In genomic region chr2:151291224-151291623, GRCh38 we compare ENCODE assay signal across 28 cellular contexts. TPM values are rescaled to one million over a fixed set of nuclear protein-coding genes. Genes with fewer than 3 reads are reported as not detected.
DNase-seq lines count a peak whose midpoint lies in the region; ATAC-seq lines count a peak whose summit lies in the region.
"Had no signal": no experiment of that assay in that cellular context is flagged by ENCODE, and none has a peak within 500 bp of the region (broad histone marks: within the 10 kb centered on the region; RNA-seq: fewer than 3 reads in every experiment).

No MANE protein-coding gene starts in this region.

- H3K36me3 Mint-ChIP-seq in activated CD4-positive, alpha-beta memory T cell treated with anti-CD3 and anti-CD28 coated beads, Interleukin-2, amount 10 ng/mL, durations not matched to agents 7 days and 5 days (ENCODE audit: low read depth), result peaks cover 21% of the 10 kb centered on the region
- H3K36me3 Mint-ChIP-seq in activated CD4-positive, alpha-beta memory T cell treated with anti-CD3 and anti-CD28 coated beads for 36 hours, result peaks cover 8% of the 10 kb centered on the region
- peaks cover 4 to 18% of the 10 kb centered on the region in 2 donors for H3K36me3 Mint-ChIP-seq in CD4-positive, alpha-beta memory T cell
- H3K36me3 Mint-ChIP-seq in T-cell, result peaks cover 5% of the 10 kb centered on the region
- H3K36me3 Mint-ChIP-seq in naive thymus-derived CD8-positive, alpha-beta T cell, result no peaks in the 10 kb centered on the region

- no peaks in the 10 kb centered on the region for H3K27me3 Mint-ChIP-seq in activated CD4-positive, alpha-beta memory T cell treated with anti-CD3 and anti-CD28 coated beads, Interleukin-2, amount 10 ng/mL, durations not matched to agents 7 days and 5 days
- peaks cover 1% of the 10 kb centered on the region for H3K27me3 Mint-ChIP-seq in activated CD4-positive, alpha-beta memory T cell treated with anti-CD3 and anti-CD28 coated beads for 36 hours
- no peaks in the 10 kb centered on the region for H3K27me3 Mint-ChIP-seq in CD4-positive, alpha-beta memory T cell
- no peaks in the 10 kb centered on the region for H3K27me3 Mint-ChIP-seq in T-cell
- no peaks in the 10 kb centered on the region for H3K27me3 Mint-ChIP-seq in naive thymus-derived CD8-positive, alpha-beta T cell

- peaks cover 33% of the 10 kb centered on the region for H3K4me1 Mint-ChIP-seq in activated CD4-positive, alpha-beta memory T cell treated with anti-CD3 and anti-CD28 coated beads, Interleukin-2, amount 10 ng/mL, durations not matched to agents 7 days and 5 days
- H3K4me1 Mint-ChIP-seq in activated CD4-positive, alpha-beta memory T cell treated with anti-CD3 and anti-CD28 coated beads for 36 hours (ENCODE audit: low read depth), result peaks cover 29% of the 10 kb centered on the region
- H3K4me1 Mint-ChIP-seq in CD4-positive, alpha-beta memory T cell, result peaks cover 22 to 47% (median 36%) of the 10 kb centered on the region in 4 donors
- peaks cover 37 to 44% (median 43%) of the 10 kb centered on the region in 3 donors for H3K4me1 Mint-ChIP-seq in T-cell
- peaks cover 17 to 34% (median 31%) of the 10 kb centered on the region in 4 donors for H3K4me1 Mint-ChIP-seq in naive thymus-derived CD8-positive, alpha-beta T cell

- H3K9me3 Mint-ChIP-seq in activated CD4-positive, alpha-beta memory T cell treated with anti-CD3 and anti-CD28 coated beads, Interleukin-2, amount 10 ng/mL, durations not matched to agents 7 days and 5 days, result peaks cover 2% of the 10 kb centered on the region
- H3K9me3 Mint-ChIP-seq in activated CD4-positive, alpha-beta memory T cell treated with anti-CD3 and anti-CD28 coated beads for 36 hours, result no peaks in the 10 kb centered on the region
- peaks cover 0 to 5% (median 0%) of the 10 kb centered on the region in 8 donors for H3K9me3 Mint-ChIP-seq in CD4-positive, alpha-beta memory T cell
- no peaks in the 10 kb centered on the region for H3K9me3 Mint-ChIP-seq in T-cell
- H3K9me3 Mint-ChIP-seq in naive thymus-derived CD8-positive, alpha-beta T cell, result no peaks in the 10 kb centered on the region
- H3K9me3 Mint-ChIP-seq: activated naive CD4-positive, alpha-beta T cell treated with anti-CD3 and anti-CD28 coated beads, Interleukin-2, amount 50 U/mL, for 72 hours; activated T-cell treated with anti-CD3 and anti-CD28 coated beads, Interleukin-2, amount 50 U/mL, for 72 hours had no signal

- H3K27ac Mint-ChIP-seq in activated CD4-positive, alpha-beta memory T cell treated with anti-CD3 and anti-CD28 coated beads, Interleukin-2, amount 10 ng/mL, durations not matched to agents 7 days and 5 days, result peak overlapping the region; percentile 93
- H3K27ac Mint-ChIP-seq in activated CD4-positive, alpha-beta memory T cell treated with anti-CD3 and anti-CD28 coated beads for 36 hours, result no peak overlapping the region
- H3K27ac Mint-ChIP-seq in CD4-positive, alpha-beta memory T cell, result peak overlapping the region; percentile 66 to 99 (median 97)
- H3K27ac Mint-ChIP-seq in T-cell, result peak overlapping the region; percentile 96 to 99
- peak overlapping the region in 7 of 10 donors; percentile 20 to 100 (median 98) for H3K27ac Mint-ChIP-seq in naive thymus-derived CD8-positive, alpha-beta T cell

- peaks cover 35% of the 10 kb centered on the region for H3K4me1 ChIP-seq in CD4-positive, alpha-beta memory T cell (ENCODE audit: insufficient read depth, low read length)
- H3K4me1 ChIP-seq: ascending aorta, SJCRH30 had no signal

- H3K36me3 ChIP-seq in CD4-positive, alpha-beta memory T cell (ENCODE audit: insufficient read depth, low read length), result no peaks in the 10 kb centered on the region
- H3K36me3 ChIP-seq: ascending aorta, pancreas, SJCRH30, tibial artery had no signal

- no peak for DNase-seq in activated CD4-positive, alpha-beta memory T cell treated with anti-CD3 and anti-CD28 coated beads, Interleukin-2, amount 10 ng/mL, durations not matched to agents 7 days and 5 days
- DNase-seq in activated CD4-positive, alpha-beta memory T cell treated with anti-CD3 and anti-CD28 coated beads for 36 hours, result no peak
- DNase-seq in CD4-positive, alpha-beta memory T cell, result no peak
- DNase-seq in T-cell (no peak), DMS79 treated with DMSO at 0.1 percent for 48 hours (lab: John Stamatoyannopoulos, UW) (no peak), HT-29 (ENCODE audit: low spot score) (no peak)
- DNase-seq in naive thymus-derived CD8-positive, alpha-beta T cell, result no peak
- DNase-seq: activated T-cell treated with anti-CD3 and anti-CD28 coated beads, Interleukin-2, amount 50 U/mL, for 72 hours; hippocampal formation; KBM-7; left cardiac atrium; mammary epithelial cell; MM.1S; mucosa of descending colon; NCI-H1105 treated with DMSO at 0.1 percent for 48 hours; NCI-H187 treated with DMSO at 0.1 percent for 48 hours; NCI-H510A; pancreas; RPMI8226; SJCRH30; stimulated activated CD4-positive, alpha-beta T cell treated with anti-CD3 and anti-CD28 coated beads, Interleukin-15, amount 100 ng/mL, for 24 hours; stimulated activated CD4-positive, alpha-beta T cell treated with anti-CD3 and anti-CD28 coated beads, Interleukin-4, amount 100 ng/mL, for 4 hours; tibial artery had no signal

- CTCF ChIA-PET in activated CD4-positive, alpha-beta memory T cell treated with anti-CD3 and anti-CD28 coated beads, Interleukin-2, amount 10 ng/mL, durations not matched to agents 7 days and 5 days (lab: Charles Lee), result interaction anchor here (0.6 to 2.5 kb wide), 3 partner anchors 29 to 146 kb away, joined by 4 to 18 read pairs (median 4); partner anchors contain the start of gene RBM43
- CTCF ChIA-PET in activated CD4-positive, alpha-beta memory T cell treated with anti-CD3 and anti-CD28 coated beads for 36 hours (lab: Charles Lee), result no interaction called here
- CTCF ChIA-PET in CD4-positive, alpha-beta memory T cell (lab: Charles Lee; ENCODE audit: partially characterized antibody), result no interaction called here
- CTCF ChIA-PET in T-cell (lab: Charles Lee), result interaction anchor here in 1 of 2 donors (0.9 to 1.5 kb wide), 3 partner anchors 30 to 1730 kb away, joined by 3 to 5 read pairs (median 4); partner anchors contain the start of gene RBM43

- H3K9me3 ChIP-seq in CD4-positive, alpha-beta memory T cell (ENCODE audit: control insufficient read depth in 1 of 2, low read length in 2 of 2), result no peaks in the 10 kb centered on the region
- H3K9me3 ChIP-seq: ascending aorta, mucosa of descending colon, pancreas, SJCRH30, tibial artery had no signal

- H3K4me3 ChIP-seq in CD4-positive, alpha-beta memory T cell (ENCODE audit: low read length in 2 of 2), result no peak overlapping the region
- H3K4me3 ChIP-seq: ascending aorta, mucosa of descending colon, pancreas, SJCRH30, tibial artery had no signal

- H3K4me3 Mint-ChIP-seq in activated CD4-positive, alpha-beta memory T cell treated with anti-CD3 and anti-CD28 coated beads, Interleukin-2, amount 10 ng/mL, durations not matched to agents 7 days and 5 days, result no peak overlapping the region
- H3K4me3 Mint-ChIP-seq in activated CD4-positive, alpha-beta memory T cell treated with anti-CD3 and anti-CD28 coated beads for 36 hours, result no peak overlapping the region
- H3K4me3 Mint-ChIP-seq in CD4-positive, alpha-beta memory T cell, result peak overlapping the region in 3 of 8 donors; percentile 58 to 98 (median 96)
- peak overlapping the region; percentile 45 to 83 (median 55) for H3K4me3 Mint-ChIP-seq in T-cell
- H3K4me3 Mint-ChIP-seq in naive thymus-derived CD8-positive, alpha-beta T cell, result peak overlapping the region in 3 of 10 donors; percentile 20 to 92 (median 36)
- H3K4me3 Mint-ChIP-seq: activated T-cell treated with anti-CD3 and anti-CD28 coated beads, Interleukin-2, amount 50 U/mL, for 72 hours had no signal

- intact Hi-C loops in activated CD4-positive, alpha-beta memory T cell treated with anti-CD3 and anti-CD28 coated beads for 36 hours (cut with micrococcal nuclease), result no loop called here
- intact Hi-C loops in CD4-positive, alpha-beta memory T cell (cut with micrococcal nuclease), result no loop called here

- no peak for ATAC-seq in T-cell (replicated peaks in 1 of 4)
- ATAC-seq in naive thymus-derived CD8-positive, alpha-beta T cell, result no peak
- no peak for ATAC-seq in GM21825 (IDR thresholded peaks at IDR 0.05; ENCODE audit: unreplicated experiment)
- ATAC-seq: activated CD4-positive, CD25-positive, alpha-beta regulatory T cell treated with anti-CD3 and anti-CD28 coated beads, Interleukin-2, amount 50 U/mL, for 24 hours; activated naive CD4-positive, alpha-beta T cell treated with anti-CD3 and anti-CD28 coated beads, Interleukin-2, amount 50 U/mL, for 72 hours; activated T-cell treated with anti-CD3 and anti-CD28 coated beads, Interleukin-2, amount 50 U/mL, for 72 hours; left cardiac atrium; mucosa of descending colon; pancreas had no signal

- H3K27me3 ChIP-seq in CD4-positive, alpha-beta memory T cell (ENCODE audit: insufficient read depth, low read length), result no peaks in the 10 kb centered on the region
- H3K27me3 ChIP-seq: ascending aorta, pancreas, SJCRH30, tibial artery had no signal

- H3K27ac ChIP-seq in CD4-positive, alpha-beta memory T cell (ENCODE audit: low read depth, low read length), result no peak overlapping the region
- H3K27ac ChIP-seq: ascending aorta, SJCRH30 had no signal

- POLR2A ChIA-PET in activated CD4-positive, alpha-beta memory T cell treated with anti-CD3 and anti-CD28 coated beads, Interleukin-2, amount 10 ng/mL, durations not matched to agents 7 days and 5 days (lab: Charles Lee), result interaction anchor here (1.5 to 4.0 kb wide), 4 partner anchors 30 to 1704 kb away, joined by 4 to 77 read pairs (median 24); partner anchors contain the start of genes MMADHC, RBM43 and RIF1
- POLR2A ChIA-PET in activated CD4-positive, alpha-beta memory T cell treated with anti-CD3 and anti-CD28 coated beads for 36 hours (lab: Charles Lee), result no interaction called here
- POLR2A ChIA-PET in CD4-positive, alpha-beta memory T cell (lab: Charles Lee; ENCODE audit: partially characterized antibody), result interaction anchor here (4.3 to 4.8 kb wide), 2 partner anchors 29 to 118 kb away, joined by 26 to 139 read pairs; partner anchors contain the start of genes RBM43 and RIF1
- POLR2A ChIA-PET in T-cell (lab: Charles Lee), result no interaction called here
- POLR2A ChIA-PET in naive thymus-derived CD8-positive, alpha-beta T cell (lab: Charles Lee), result interaction anchor here (3.3 kb wide), 1 partner anchor 29 kb away, joined by 66 read pairs; the partner anchor contains the start of gene RBM43

RNA-seq across cellular contexts. Expression of gene NMI, which starts 1.8 kb away (rescaled TPM):
- total RNA-seq in activated CD4-positive, alpha-beta memory T cell treated with anti-CD3 and anti-CD28 coated beads, Interleukin-2, amount 10 ng/mL, durations not matched to agents 7 days and 5 days, result 10 to 100 TPM; 70.5 to 77.0 TPM
- 10 to 100 TPM; 32.3 to 34.4 TPM for total RNA-seq in activated CD4-positive, alpha-beta memory T cell treated with anti-CD3 and anti-CD28 coated beads for 36 hours
- 10 to 100 TPM; 38.6 to 40.0 TPM for total RNA-seq in CD4-positive, alpha-beta memory T cell
- polyA plus RNA-seq in CD4-positive, alpha-beta memory T cell, result 10 to 100 TPM; 44.3 to 60.8 TPM
- total RNA-seq in T-cell, result 10 to 100 TPM; 21.1 to 34.7 (median 24.0) TPM
- 10 to 100 TPM; 27.5 to 31.6 TPM for total RNA-seq in naive thymus-derived CD8-positive, alpha-beta T cell
- polyA plus RNA-seq in naive thymus-derived CD8-positive, alpha-beta T cell, result 10 to 100 TPM; 30.0 to 55.1 (median 47.2) TPM
- total RNA-seq in HT-29 (2014; rRNA removed; shearing (Covaris generic)), result 13.8 and 14.4 TPM in 2 replicates
- polyA plus RNA-seq: neural cell had no signal

RNA-seq across cellular contexts. Expression of gene RBM43, which starts 29.6 kb away (rescaled TPM):
- 1 to 10 TPM; 8.5 to 8.9 TPM for total RNA-seq in activated CD4-positive, alpha-beta memory T cell treated with anti-CD3 and anti-CD28 coated beads, Interleukin-2, amount 10 ng/mL, durations not matched to agents 7 days and 5 days
- total RNA-seq in activated CD4-positive, alpha-beta memory T cell treated with anti-CD3 and anti-CD28 coated beads for 36 hours, result 1 to 10 TPM; 3.7 to 3.8 TPM
- 10 to 100 TPM; 18.2 to 20.7 TPM for total RNA-seq in CD4-positive, alpha-beta memory T cell
- 1 to 10 TPM; 2.2 to 4.6 TPM for polyA plus RNA-seq in CD4-positive, alpha-beta memory T cell
- 10 to 100 TPM; 11.4 to 18.2 (median 16.8) TPM for total RNA-seq in T-cell
- total RNA-seq in naive thymus-derived CD8-positive, alpha-beta T cell, result 10 to 100 TPM; 28.8 to 30.6 TPM
- 1 to 10 TPM; 4.1 to 4.4 (median 4.2) TPM for polyA plus RNA-seq in naive thymus-derived CD8-positive, alpha-beta T cell
- 1.2 and 1.8 TPM in 2 replicates for total RNA-seq in HT-29 (2014; rRNA removed; shearing (Covaris generic))
- polyA plus RNA-seq: neural cell had no signal

Comparison
In these comparisons a context has a peak if more than half of its experiments do, and no peak if none do; other contexts are left out.
1. POLR2A ChIA-PET loops: an anchor here in activated CD4-positive, alpha-beta memory T cell treated with anti-CD3 and anti-CD28 coated beads, Interleukin-2, amount 10 ng/mL, durations not matched to agents 7 days and 5 days (1.5 to 4.0 kb wide), CD4-positive, alpha-beta memory T cell (4.3 to 4.8 kb wide) and naive thymus-derived CD8-positive, alpha-beta T cell (3.3 kb wide); none called in activated CD4-positive, alpha-beta memory T cell treated with anti-CD3 and anti-CD28 coated beads for 36 hours and T-cell.
2. H3K4me3 Mint-ChIP-seq: peak in T-cell (3 of 3); none in activated CD4-positive, alpha-beta memory T cell treated with anti-CD3 and anti-CD28 coated beads, Interleukin-2, amount 10 ng/mL, durations not matched to agents 7 days and 5 days (single experiment) and activated CD4-positive, alpha-beta memory T cell treated with anti-CD3 and anti-CD28 coated beads for 36 hours (single experiment).